Comparison of ENCODE assay signal across 17 cellular contexts in the genomic region with DNA sequence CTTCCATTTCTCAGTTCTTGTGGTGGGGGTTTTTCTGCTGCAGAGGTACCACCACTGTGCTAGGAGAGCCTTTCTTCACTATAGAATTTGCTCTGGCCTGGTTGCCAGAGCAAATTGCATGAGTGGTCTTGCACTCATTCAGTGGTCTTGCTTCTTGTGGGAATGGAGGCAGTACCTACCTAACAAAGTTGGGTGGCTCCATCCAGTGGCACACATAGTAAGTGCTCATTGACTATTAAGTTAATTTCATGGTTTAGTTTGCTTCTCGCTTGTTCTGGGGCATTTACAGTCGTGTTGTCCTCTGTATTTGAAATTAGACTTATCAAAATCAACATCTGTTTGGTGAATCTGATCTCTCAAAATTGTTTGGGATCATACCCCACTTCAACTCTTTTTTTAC. TPM values are rescaled to one million over a fixed set of nuclear protein-coding genes. Genes with fewer than 3 reads are reported as not detected.
A peak's percentile ranks its signal among the peaks of the same experiment; 100 is the strongest.
DNase-seq lines count a peak whose midpoint lies in the region; TF ChIP-seq lines count a peak whose summit lies in the region.
"Had no signal": no experiment of that assay in that cellular context is flagged by ENCODE, and none has a peak within 500 bp of the region (broad histone marks: within the 10 kb centered on the region; RNA-seq: fewer than 3 reads in every experiment).

No MANE protein-coding gene starts in this region.

- CTCF ChIA-PET in CD4-positive, alpha-beta memory T cell (lab: Charles Lee; ENCODE audit: partially characterized antibody) = interaction anchor here (1.5 to 4.3 kb wide), 4 partner anchors 18 to 381 kb away, joined by 3 to 20 read pairs (median 18); no protein-coding TSS in a partner anchor

- H3K27me3 ChIP-seq in OCI-LY3 (ENCODE audit: low read depth, low read length) (peaks cover 4% of the 10 kb centered on the region; the same call in 1 of the 2 replicates), endodermal cell (ENCODE audit: control insufficient read depth, insufficient read depth, low read length, poor library complexity, severe bottlenecking) (no peaks in the 10 kb centered on the region), smooth muscle cell (ENCODE audit: low read depth) (no peaks in the 10 kb centered on the region)
- H3K27me3 ChIP-seq in CD4-positive, alpha-beta memory T cell (ENCODE audit: insufficient read depth, low read length) = no peaks in the 10 kb centered on the region

- H3F3A ChIP-seq in smooth muscle cell (ENCODE audit: low read depth) = no peaks in the 10 kb centered on the region

- no peak for DNase-seq in endodermal cell
- no peak for DNase-seq in stimulated activated naive CD4-positive, alpha-beta T cell (lab: John Stamatoyannopoulos, UW)
- no peak for DNase-seq in smooth muscle cell (lab: John Stamatoyannopoulos, UW; ENCODE audit: unreplicated experiment)
- no peak for DNase-seq in CD4-positive, alpha-beta memory T cell
- no peak for DNase-seq in NCI-H2196 (lab: John Stamatoyannopoulos, UW; ENCODE audit: unreplicated experiment)
- DNase-seq: activated CD8-positive, alpha-beta memory T cell treated with anti-CD3 and anti-CD28 coated beads, Interleukin-2, amount 50 U/mL, for 4 hours; KG1; left ventricle myocardium inferior; natural killer cell; NCI-H187; NCI-H774 had no signal

- no peaks in the 10 kb centered on the region for H3K4me1 Mint-ChIP-seq in endodermal cell
- peaks cover 0 to 2% (median 0%) of the 10 kb centered on the region in 4 donors for H3K4me1 Mint-ChIP-seq in CD4-positive, alpha-beta memory T cell
- H3K4me1 Mint-ChIP-seq: activated naive CD4-positive, alpha-beta T cell treated with anti-CD3 and anti-CD28 coated beads, Interleukin-2, amount 50 U/mL, for 24 hours had no signal

- intact Hi-C loops in CD4-positive, alpha-beta memory T cell (cut with micrococcal nuclease) = loop anchor here (5.0 to 10.0 kb wide), 2 partner anchors 233 to 395 kb away; partner anchors contain the start of gene KIF27

- H3K4me3 ChIP-seq in OCI-LY3 (ENCODE audit: low read length) = no peak overlapping the region
- no peak overlapping the region for H3K4me3 ChIP-seq in endodermal cell (ENCODE audit: low read length)
- H3K4me3 ChIP-seq in smooth muscle cell = no peak overlapping the region
- no peak overlapping the region for H3K4me3 ChIP-seq in CD4-positive, alpha-beta memory T cell (ENCODE audit: low read length in 2 of 2)
- H3K4me3 ChIP-seq: left ventricle myocardium inferior had no signal

- H3K36me3 Mint-ChIP-seq in endodermal cell (ENCODE audit: low read depth) = no peaks in the 10 kb centered on the region
- no peaks in the 10 kb centered on the region for H3K36me3 Mint-ChIP-seq in CD4-positive, alpha-beta memory T cell
- H3K36me3 Mint-ChIP-seq: activated naive CD4-positive, alpha-beta T cell treated with anti-CD3 and anti-CD28 coated beads, Interleukin-2, amount 50 U/mL, for 24 hours; natural killer cell; type B pancreatic cell had no signal

- POLR2A ChIA-PET in CD4-positive, alpha-beta memory T cell (lab: Charles Lee; ENCODE audit: partially characterized antibody) = no interaction called here

- peak; percentile 27 for TF ChIP-seq CTCF in C4-2B (conservative IDR thresholded peaks at IDR 0.05)
- peak; percentile 31; the same call in 1 of the 3 replicates for TF ChIP-seq CTCF in GM12872 (IDR thresholded peaks at IDR 0.05; ENCODE audit: insufficient read depth, low read depth, low read length)
- TF ChIP-seq CTCF in OCI-LY3 (IDR thresholded peaks at IDR 0.05; ENCODE audit: low read depth, low read length) = peak; percentile 39
- TF ChIP-seq CTCF in endodermal cell (conservative IDR thresholded peaks at IDR 0.05) = peak; percentile 65
- no peak for TF ChIP-seq CTCF in smooth muscle cell (IDR thresholded peaks at IDR 0.05; ENCODE audit: borderline replicate concordance, insufficient read depth, poor library complexity, severe bottlenecking)

- H3K9ac ChIP-seq in OCI-LY3 (ENCODE audit: low read length) = no peak overlapping the region
- H3K9ac ChIP-seq in endodermal cell (ENCODE audit: extremely low read depth, low read length, poor library complexity, severe bottlenecking) = no peak overlapping the region
- no peak overlapping the region for H3K9ac ChIP-seq in smooth muscle cell (ENCODE audit: low read depth)

- H3K79me2 ChIP-seq in OCI-LY3 (ENCODE audit: low read length) (no peaks in the 10 kb centered on the region), smooth muscle cell (ENCODE audit: low read depth) (no peaks in the 10 kb centered on the region)

- no peaks in the 10 kb centered on the region for H3K9me3 ChIP-seq in OCI-LY3 (ENCODE audit: insufficient read depth, low read length)
- no peaks in the 10 kb centered on the region for H3K9me3 ChIP-seq in endodermal cell (ENCODE audit: control insufficient read depth, low read length)
- H3K9me3 ChIP-seq in smooth muscle cell (replicated peaks; ENCODE audit: low read depth) = no peaks in the 10 kb centered on the region
- no peaks in the 10 kb centered on the region for H3K9me3 ChIP-seq in CD4-positive, alpha-beta memory T cell (ENCODE audit: control insufficient read depth in 1 of 2, low read length in 2 of 2)
- H3K9me3 ChIP-seq: left ventricle myocardium inferior had no signal

- H4K20me1 ChIP-seq in OCI-LY3 (ENCODE audit: insufficient read depth, low read length) (no peaks in the 10 kb centered on the region), smooth muscle cell (ENCODE audit: low read depth) (no peaks in the 10 kb centered on the region)

- no peaks in the 10 kb centered on the region for H3K27me3 Mint-ChIP-seq in endodermal cell (ENCODE audit: insufficient read depth)
- no peaks in the 10 kb centered on the region for H3K27me3 Mint-ChIP-seq in CD4-positive, alpha-beta memory T cell
- H3K27me3 Mint-ChIP-seq: activated naive CD4-positive, alpha-beta T cell treated with anti-CD3 and anti-CD28 coated beads, Interleukin-2, amount 50 U/mL, for 24 hours; type B pancreatic cell had no signal

- no peak overlapping the region for H3K4me3 Mint-ChIP-seq in endodermal cell
- H3K4me3 Mint-ChIP-seq in CD4-positive, alpha-beta memory T cell = no peak overlapping the region
- H3K4me3 Mint-ChIP-seq: activated naive CD4-positive, alpha-beta T cell treated with anti-CD3 and anti-CD28 coated beads, Interleukin-2, amount 50 U/mL, for 24 hours; natural killer cell; type B pancreatic cell had no signal

- H2AFZ ChIP-seq in OCI-LY3 (ENCODE audit: low read depth, low read length) = no peak overlapping the region
- no peak overlapping the region for H2AFZ ChIP-seq in smooth muscle cell (ENCODE audit: low read depth)

- H3K4me2 ChIP-seq in OCI-LY3 (ENCODE audit: low read length) (no peak overlapping the region), smooth muscle cell (no peak overlapping the region)

- H3K36me3 ChIP-seq in OCI-LY3 (replicated peaks; ENCODE audit: low read depth, low read length) = no peaks in the 10 kb centered on the region
- H3K36me3 ChIP-seq in endodermal cell (ENCODE audit: control insufficient read depth, insufficient read depth, low read length) = no peaks in the 10 kb centered on the region
- H3K36me3 ChIP-seq in smooth muscle cell (ENCODE audit: low read depth) = no peaks in the 10 kb centered on the region
- no peaks in the 10 kb centered on the region for H3K36me3 ChIP-seq in CD4-positive, alpha-beta memory T cell (ENCODE audit: insufficient read depth, low read length)
- H3K36me3 ChIP-seq: left ventricle myocardium inferior had no signal

- H3K27ac ChIP-seq in C4-2B (no peak overlapping the region), OCI-LY3 (ENCODE audit: low read length) (no peak overlapping the region), endodermal cell (ENCODE audit: low read depth, low read length) (no peak overlapping the region), smooth muscle cell (ENCODE audit: low read depth) (no peak overlapping the region)
- H3K27ac ChIP-seq in CD4-positive, alpha-beta memory T cell (ENCODE audit: low read depth, low read length) = no peak overlapping the region
- H3K27ac ChIP-seq: epithelial cell of prostate, left ventricle myocardium inferior had no signal

- H3K27ac Mint-ChIP-seq in endodermal cell = no peak overlapping the region
- H3K27ac Mint-ChIP-seq in CD4-positive, alpha-beta memory T cell = no peak overlapping the region
- H3K27ac Mint-ChIP-seq: activated naive CD4-positive, alpha-beta T cell treated with anti-CD3 and anti-CD28 coated beads, Interleukin-2, amount 50 U/mL, for 24 hours; natural killer cell; type B pancreatic cell had no signal

- 81 to 86% methylated on average over 2 of the region's 2 CpGs for WGBS in endodermal cell (ENCODE audit: insufficient coverage in 1 of 2, insufficient read length in 1 of 2), 2 experiments
- 88% methylated on average over 2 of the region's 2 CpGs for WGBS in smooth muscle cell (ENCODE audit: low lambda C conversion rate)

- no peaks in the 10 kb centered on the region for H3K9me3 Mint-ChIP-seq in endodermal cell
- H3K9me3 Mint-ChIP-seq in CD4-positive, alpha-beta memory T cell = no peaks in the 10 kb centered on the region
- H3K9me3 Mint-ChIP-seq: activated naive CD4-positive, alpha-beta T cell treated with anti-CD3 and anti-CD28 coated beads, Interleukin-2, amount 50 U/mL, for 24 hours; natural killer cell had no signal

- 0 out of 2 replicates have a peak, but pooled peaks cover 3% of the 10 kb centered on the region for H3K4me1 ChIP-seq in OCI-LY3 (ENCODE audit: low read length)
- no peaks in the 10 kb centered on the region for H3K4me1 ChIP-seq in endodermal cell (ENCODE audit: control insufficient read depth, insufficient read depth, low read length)
- H3K4me1 ChIP-seq in smooth muscle cell (ENCODE audit: low read depth) = no peaks in the 10 kb centered on the region
- peaks cover 4% of the 10 kb centered on the region for H3K4me1 ChIP-seq in CD4-positive, alpha-beta memory T cell (ENCODE audit: insufficient read depth, low read length)

RNA-seq across cellular contexts. Expression of gene SLC28A3, which starts 23.0 kb away (rescaled TPM):
- under 1 TPM in 1 of 2 donors, not detected in 1; 0.11 TPM for total RNA-seq in endodermal cell
- polyA plus RNA-seq in endodermal cell (2013, experiment 1 of 2) = not detected
- polyA plus RNA-seq in endodermal cell (2013, experiment 2 of 2) = not detected
- 1.0 and 1.8 TPM in 2 replicates for total RNA-seq in smooth muscle cell
- 0.11 TPM in 1 of 2 replicates, not detected in the other for polyA plus RNA-seq in smooth muscle cell
- not detected for total RNA-seq in CD4-positive, alpha-beta memory T cell
- not detected for polyA plus RNA-seq in CD4-positive, alpha-beta memory T cell
